In the genomic region with DNA sequence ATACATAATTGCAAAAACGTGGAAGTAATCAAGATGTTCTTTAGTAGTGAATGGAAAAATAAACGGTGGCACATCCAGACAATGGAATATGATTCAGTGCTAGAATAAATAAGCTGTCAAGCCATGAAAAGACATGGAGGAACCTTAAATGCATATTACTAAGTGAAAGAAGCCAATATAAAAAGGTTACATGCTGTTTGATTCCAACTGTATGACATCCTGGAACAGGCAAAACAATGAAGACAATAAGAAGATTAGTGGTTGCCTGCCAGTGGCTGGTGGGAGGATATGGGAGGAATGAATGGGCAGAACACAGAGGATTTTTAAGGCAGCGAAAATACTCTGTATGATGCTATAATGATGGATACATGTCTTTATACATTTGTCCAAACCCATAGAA, we compare ENCODE assay signal across 17 cellular contexts.
A peak's percentile ranks its signal among the peaks of the same experiment; 100 is the strongest.
DNase-seq lines count a peak whose midpoint lies in the region; TF ChIP-seq lines count a peak whose summit lies in the region.
"Had no signal": no experiment of that assay in that cellular context is flagged by ENCODE, and none has a peak within 500 bp of the region (broad histone marks: within the 10 kb centered on the region; RNA-seq: fewer than 3 reads in every experiment).

No MANE protein-coding gene starts in this region.

- DNase-seq in NCI-H2081 (lab: John Stamatoyannopoulos, UW), result peak; percentile 28 to 50
- DNase-seq in NCI-H2081 treated with DMSO at 0.1 percent for 48 hours (lab: John Stamatoyannopoulos, UW), result no peak
- DNase-seq in NCI-H69 (lab: John Stamatoyannopoulos, UW), result peak; percentile 84
- DNase-seq in fibroblast of peridontal ligament (ENCODE audit: extremely low read depth), result peak; percentile 8
- no peak for DNase-seq in NCI-H2171 treated with DMSO at 0.1 percent for 48 hours (lab: John Stamatoyannopoulos, UW)
- no peak for DNase-seq in DMS79 treated with DMSO at 0.1 percent for 48 hours (lab: John Stamatoyannopoulos, UW)
- DNase-seq in esophagus muscularis mucosa (ENCODE audit: extremely low spot score), result no peak
- DNase-seq: 8988T; ACHN; C1 segment of cervical spinal cord; CD4-positive, alpha-beta T cell; DMS153; DND-41; GDM1; GOT3; H9 had no signal

- H4K20me1 ChIP-seq in neural cell (ENCODE audit: insufficient read depth), result no peaks in the 10 kb centered on the region

- H3K9me2 ChIP-seq in neural cell (ENCODE audit: insufficient read depth, low read length), result no peaks in the 10 kb centered on the region

- TF ChIP-seq EP300 in neural cell (conservative IDR thresholded peaks at IDR 0.05; ENCODE audit: poor library complexity, severe bottlenecking) (peak; percentile 52), esophagus muscularis mucosa (IDR thresholded peaks at IDR 0.05) (no peak)

- H3K9me3 ChIP-seq in neural cell (ENCODE audit: low read length) (no peaks in the 10 kb centered on the region), esophagus muscularis mucosa (no peaks in the 10 kb centered on the region)

- H3K4me1 ChIP-seq in esophagus muscularis mucosa, result no peaks in the 10 kb centered on the region

- WGBS in esophagus muscularis mucosa, result 58% methylated on average over 3 of the region's 3 CpGs

- H3K9ac ChIP-seq in neural cell (ENCODE audit: low read length), result no peak overlapping the region

- no peaks in the 10 kb centered on the region for H3F3A ChIP-seq in neural cell (ENCODE audit: insufficient read depth, low read length, poor library complexity, severe bottlenecking)

- intact Hi-C loops in esophagus muscularis mucosa (cut with DNase I), result no loop called here

- H3K4me3 ChIP-seq in neural cell (ENCODE audit: low read length), result no peak overlapping the region
- H3K4me3 ChIP-seq in esophagus muscularis mucosa, result no peak overlapping the region

- TF ChIP-seq CTCF in neural cell (IDR thresholded peaks at IDR 0.05; ENCODE audit: poor library complexity, severe bottlenecking) (no peak), esophagus muscularis mucosa (IDR thresholded peaks at IDR 0.05) (no peak)

- H3K4me2 ChIP-seq in neural cell (ENCODE audit: low read length), result no peak overlapping the region

- no peak for TF ChIP-seq RAD21 in neural cell (conservative IDR thresholded peaks at IDR 0.05)

- no peak overlapping the region for H3K27ac ChIP-seq in neural cell (ENCODE audit: low read length)
- H3K27ac ChIP-seq in esophagus muscularis mucosa (replicated peaks in 1 of 4), result no peak overlapping the region

- no peak overlapping the region for H2AFZ ChIP-seq in neural cell (ENCODE audit: low read depth, low read length)

- H3K36me3 ChIP-seq in neural cell (ENCODE audit: insufficient read depth, low read length) (no peaks in the 10 kb centered on the region), esophagus muscularis mucosa (no peaks in the 10 kb centered on the region)

- H3K79me2 ChIP-seq in neural cell (replicated peaks; ENCODE audit: insufficient read depth, low read length), result no peaks in the 10 kb centered on the region

- H3K27me3 ChIP-seq in neural cell (ENCODE audit: insufficient read depth, low read depth, low read length) (no peaks in the 10 kb centered on the region), esophagus muscularis mucosa (no peaks in the 10 kb centered on the region)

- no peak for TF ChIP-seq POLR2A in esophagus muscularis mucosa (IDR thresholded peaks at IDR 0.05; ENCODE audit: low read depth)

TF ChIP-seq in neural cell, 6 proteins besides CTCF, POLR2A, EP300 and RAD21:
- TF ChIP-seq, protein P1, sequence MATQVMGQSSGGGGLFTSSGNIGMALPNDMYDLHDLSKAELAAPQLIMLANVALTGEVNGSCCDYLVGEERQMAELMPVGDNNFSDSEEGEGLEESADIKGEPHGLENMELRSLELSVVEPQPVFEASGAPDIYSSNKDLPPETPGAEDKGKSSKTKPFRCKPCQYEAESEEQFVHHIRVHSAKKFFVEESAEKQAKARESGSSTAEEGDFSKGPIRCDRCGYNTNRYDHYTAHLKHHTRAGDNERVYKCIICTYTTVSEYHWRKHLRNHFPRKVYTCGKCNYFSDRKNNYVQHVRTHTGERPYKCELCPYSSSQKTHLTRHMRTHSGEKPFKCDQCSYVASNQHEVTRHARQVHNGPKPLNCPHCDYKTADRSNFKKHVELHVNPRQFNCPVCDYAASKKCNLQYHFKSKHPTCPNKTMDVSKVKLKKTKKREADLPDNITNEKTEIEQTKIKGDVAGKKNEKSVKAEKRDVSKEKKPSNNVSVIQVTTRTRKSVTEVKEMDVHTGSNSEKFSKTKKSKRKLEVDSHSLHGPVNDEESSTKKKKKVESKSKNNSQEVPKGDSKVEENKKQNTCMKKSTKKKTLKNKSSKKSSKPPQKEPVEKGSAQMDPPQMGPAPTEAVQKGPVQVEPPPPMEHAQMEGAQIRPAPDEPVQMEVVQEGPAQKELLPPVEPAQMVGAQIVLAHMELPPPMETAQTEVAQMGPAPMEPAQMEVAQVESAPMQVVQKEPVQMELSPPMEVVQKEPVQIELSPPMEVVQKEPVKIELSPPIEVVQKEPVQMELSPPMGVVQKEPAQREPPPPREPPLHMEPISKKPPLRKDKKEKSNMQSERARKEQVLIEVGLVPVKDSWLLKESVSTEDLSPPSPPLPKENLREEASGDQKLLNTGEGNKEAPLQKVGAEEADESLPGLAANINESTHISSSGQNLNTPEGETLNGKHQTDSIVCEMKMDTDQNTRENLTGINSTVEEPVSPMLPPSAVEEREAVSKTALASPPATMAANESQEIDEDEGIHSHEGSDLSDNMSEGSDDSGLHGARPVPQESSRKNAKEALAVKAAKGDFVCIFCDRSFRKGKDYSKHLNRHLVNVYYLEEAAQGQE (IDR thresholded peaks at IDR 0.05; ENCODE audit: borderline replicate concordance), result no peak
- TF ChIP-seq POLR2AphosphoS5 (IDR thresholded peaks at IDR 0.05) (no peak), MXI1 (conservative IDR thresholded peaks at IDR 0.05; ENCODE audit: poor library complexity, severe bottlenecking) (no peak), SMC3 (conservative IDR thresholded peaks at IDR 0.05; ENCODE audit: poor library complexity) (no peak), EZH2 (IDR thresholded peaks at IDR 0.05; ENCODE audit: borderline replicate concordance, insufficient read depth, low read length, poor library complexity, severe bottlenecking) (no peak), TAF1 (IDR thresholded peaks at IDR 0.05; ENCODE audit: low read depth) (no peak)

Comparison
In these comparisons a context has a peak if more than half of its experiments do, and no peak if none do; other contexts are left out.
1. DNase-seq: peak in NCI-H2081 (2 of 2), NCI-H69 (single experiment) and fibroblast of peridontal ligament (single experiment); none in NCI-H2081 treated with DMSO at 0.1 percent for 48 hours (single experiment), NCI-H2171 treated with DMSO at 0.1 percent for 48 hours (single experiment), DMS79 treated with DMSO at 0.1 percent for 48 hours (single experiment) and esophagus muscularis mucosa (single experiment).